ENCODE assay signal across 30 cellular contexts in genomic region chr1:8358241-8358896, GRCh38. TPM values are rescaled to one million over a fixed set of nuclear protein-coding genes. Genes with fewer than 3 reads are reported as not detected.
DNase-seq lines count a peak whose midpoint lies in the region; ATAC-seq, FAIRE-seq and TF ChIP-seq lines count a peak whose summit lies in the region.
"Had no signal": no experiment of that assay in that cellular context is flagged by ENCODE, and none has a peak within 500 bp of the region (broad histone marks: within the 10 kb centered on the region; RNA-seq: fewer than 3 reads in every experiment).

No MANE protein-coding gene starts in this region.

- H4K5ac ChIP-seq in H1 (ENCODE audit: insufficient read length, low read depth, low read length) = no peak overlapping the region

- H2BK15ac ChIP-seq in H1 (ENCODE audit: low read length) = no peak overlapping the region

- H3K23me2 ChIP-seq in H1 (ENCODE audit: low read depth, low read length) = no peaks in the 10 kb centered on the region

- no peaks in the 10 kb centered on the region for H3K4me1 Mint-ChIP-seq in activated CD8-positive, alpha-beta T cell treated with anti-CD3 and anti-CD28 coated beads, Interleukin-2, amount 10 ng/mL, durations not matched to agents 7 days and 5 days (ENCODE audit: low read depth)
- no peaks in the 10 kb centered on the region for H3K4me1 Mint-ChIP-seq in activated CD8-positive, alpha-beta T cell treated with anti-CD3 and anti-CD28 coated beads for 36 hours (ENCODE audit: low read depth)
- H3K4me1 Mint-ChIP-seq in memory B cell = no peaks in the 10 kb centered on the region
- H3K4me1 Mint-ChIP-seq: T-cell had no signal

- H3K14ac ChIP-seq in H1 (ENCODE audit: insufficient read length) = no peak overlapping the region

- H3K18ac ChIP-seq in H1 (ENCODE audit: extremely low read depth, low read length) = no peak overlapping the region

- intact Hi-C loops in activated CD8-positive, alpha-beta T cell treated with anti-CD3 and anti-CD28 coated beads for 36 hours (cut with micrococcal nuclease) = no loop called here

- H3K9me3 Mint-ChIP-seq in activated CD8-positive, alpha-beta T cell treated with anti-CD3 and anti-CD28 coated beads, Interleukin-2, amount 10 ng/mL, durations not matched to agents 7 days and 5 days (ENCODE audit: insufficient read depth) = no peaks in the 10 kb centered on the region
- no peaks in the 10 kb centered on the region for H3K9me3 Mint-ChIP-seq in activated CD8-positive, alpha-beta T cell treated with anti-CD3 and anti-CD28 coated beads for 36 hours
- H3K9me3 Mint-ChIP-seq in memory B cell = no peaks in the 10 kb centered on the region
- H3K9me3 Mint-ChIP-seq: mesothelial cell of epicardium, naive B cell, T-cell had no signal

- no peak for TF ChIP-seq RAD21 in H1 (IDR thresholded peaks at IDR 0.05 in 1 of 2, conservative IDR thresholded peaks at IDR 0.05 in 1 of 2; ENCODE audit: low read depth in 2 of 2, low read length in 2 of 2)

- peak overlapping the region; percentile 46 for H3K27ac Mint-ChIP-seq in activated CD8-positive, alpha-beta T cell treated with anti-CD3 and anti-CD28 coated beads, Interleukin-2, amount 10 ng/mL, durations not matched to agents 7 days and 5 days
- no peak overlapping the region for H3K27ac Mint-ChIP-seq in activated CD8-positive, alpha-beta T cell treated with anti-CD3 and anti-CD28 coated beads for 36 hours
- H3K27ac Mint-ChIP-seq in memory B cell = peak overlapping the region; percentile 47
- H3K27ac Mint-ChIP-seq: CD4-positive, CD25-positive, alpha-beta regulatory T cell; mesothelial cell of epicardium; T-cell had no signal

- H3K56ac ChIP-seq in H1 (replicated peaks; ENCODE audit: insufficient read length, low read depth, low read length) = no peak overlapping the region

- H2BK20ac ChIP-seq in H1 (ENCODE audit: low read length) = no peak overlapping the region

- 96% methylated on average over 33 of the region's 46 CpGs; no CpG with 5 or more reads in 1 of the 2 experiments for WGBS in H1 (ENCODE audit: extremely low coverage in 1 of 2, insufficient coverage in 1 of 2, insufficient read length in 1 of 2, insufficient replicate concordance in 2 of 2, low coverage in 1 of 2, low lambda C conversion rate in 2 of 2, missing lambda C conversion rate in 1 of 2), 2 experiments

- no peaks in the 10 kb centered on the region; a peak in 1 of 4 replicates for H3K79me2 ChIP-seq in H1 (ENCODE audit: control insufficient read depth in 1 of 2, insufficient read depth in 2 of 2, low read length in 2 of 2)

- H4K91ac ChIP-seq in H1 (replicated peaks; ENCODE audit: insufficient read length, low read length) = no peak overlapping the region

- H3K9me3 ChIP-seq in H1 (ENCODE audit: insufficient read depth in 2 of 2, low read depth in 1 of 2, low read length in 1 of 2) = no peaks in the 10 kb centered on the region
- H3K9me3 ChIP-seq: left lung, SJSA1 had no signal

- no peak overlapping the region for H3K4me2 ChIP-seq in H1 (ENCODE audit: insufficient read depth in 1 of 2, low read depth in 2 of 2, low read length in 2 of 2)
- H3K4me2 ChIP-seq: KMS-11, smooth muscle cell had no signal

- H2AFZ ChIP-seq in H1 (ENCODE audit: low read length) = no peak overlapping the region

- no peak for ATAC-seq in activated CD8-positive, alpha-beta T cell treated with anti-CD3 and anti-CD28 coated beads, Interleukin-2, amount 10 ng/mL, durations not matched to agents 7 days and 5 days
- no peak for ATAC-seq in activated CD8-positive, alpha-beta T cell treated with anti-CD3 and anti-CD28 coated beads for 36 hours
- ATAC-seq in memory B cell (ENCODE audit: low read depth) (no peak), GM18861 (IDR thresholded peaks at IDR 0.05; ENCODE audit: unreplicated experiment) (no peak)
- ATAC-seq: esophagus mucosa, foreskin keratinocyte, GM12878, left lung, T-cell had no signal

- no peaks in the 10 kb centered on the region for H3K27me3 Mint-ChIP-seq in activated CD8-positive, alpha-beta T cell treated with anti-CD3 and anti-CD28 coated beads, Interleukin-2, amount 10 ng/mL, durations not matched to agents 7 days and 5 days (ENCODE audit: low read depth)
- no peaks in the 10 kb centered on the region for H3K27me3 Mint-ChIP-seq in activated CD8-positive, alpha-beta T cell treated with anti-CD3 and anti-CD28 coated beads for 36 hours
- no peaks in the 10 kb centered on the region for H3K27me3 Mint-ChIP-seq in memory B cell
- H3K27me3 Mint-ChIP-seq: CD4-positive, CD25-positive, alpha-beta regulatory T cell; naive B cell; T-cell had no signal

- H3K79me1 ChIP-seq in H1 (ENCODE audit: low read depth, low read length) = peaks cover 3% of the 10 kb centered on the region; the same call in 1 of the 2 replicates

- H3K4me1 ChIP-seq in H1 (replicated peaks in 1 of 4; ENCODE audit: control insufficient read depth in 3 of 4, insufficient read depth in 4 of 4, low read length in 3 of 4) = no peaks in the 10 kb centered on the region
- H3K4me1 ChIP-seq: foreskin keratinocyte, SJSA1 had no signal

- H3K27me3 ChIP-seq in H1 (replicated peaks in 1 of 4; ENCODE audit: control insufficient read depth in 3 of 4, extremely low read depth in 1 of 4, insufficient read depth in 3 of 4, low read length in 3 of 4) = no peaks in the 10 kb centered on the region
- H3K27me3 ChIP-seq: brain microvascular endothelial cell, foreskin keratinocyte, left lung, SJSA1 had no signal

- no peak overlapping the region for H4K8ac ChIP-seq in H1 (ENCODE audit: extremely low read depth, insufficient read depth, low read length)

- H3K36me3 Mint-ChIP-seq in activated CD8-positive, alpha-beta T cell treated with anti-CD3 and anti-CD28 coated beads, Interleukin-2, amount 10 ng/mL, durations not matched to agents 7 days and 5 days (ENCODE audit: low read depth) = peaks cover 9% of the 10 kb centered on the region
- peaks cover 14% of the 10 kb centered on the region for H3K36me3 Mint-ChIP-seq in activated CD8-positive, alpha-beta T cell treated with anti-CD3 and anti-CD28 coated beads for 36 hours (ENCODE audit: low read depth)
- peaks cover 39% of the 10 kb centered on the region for H3K36me3 Mint-ChIP-seq in memory B cell

- no peak overlapping the region for H2BK12ac ChIP-seq in H1 (ENCODE audit: low read depth, low read length)

- H3K4ac ChIP-seq in H1 (replicated peaks; ENCODE audit: insufficient read length, low read depth, low read length) = no peak overlapping the region

- no peak for TF ChIP-seq CTCF in activated CD8-positive, alpha-beta T cell treated with anti-CD3 and anti-CD28 coated beads for 36 hours (IDR thresholded peaks at IDR 0.05)
- TF ChIP-seq CTCF in H1 (IDR thresholded peaks at IDR 0.05; ENCODE audit: control extremely low read depth in 1 of 3, insufficient read depth in 1 of 3, low read depth in 1 of 3, low read length in 3 of 3) = no peak

- no peak for TF ChIP-seq EP300 in H1 (IDR thresholded peaks at IDR 0.05; ENCODE audit: borderline replicate concordance in 1 of 2, low read depth in 2 of 2, low read length in 2 of 2)

- H3K4me3 Mint-ChIP-seq in activated CD8-positive, alpha-beta T cell treated with anti-CD3 and anti-CD28 coated beads, Interleukin-2, amount 10 ng/mL, durations not matched to agents 7 days and 5 days = no peak overlapping the region
- H3K4me3 Mint-ChIP-seq in activated CD8-positive, alpha-beta T cell treated with anti-CD3 and anti-CD28 coated beads for 36 hours = no peak overlapping the region
- H3K4me3 Mint-ChIP-seq in memory B cell = no peak overlapping the region
- H3K4me3 Mint-ChIP-seq: CD4-positive, CD25-positive, alpha-beta regulatory T cell; mesothelial cell of epicardium; naive B cell; T-cell had no signal

- H4K20me1 ChIP-seq in H1 (replicated peaks in 1 of 2; ENCODE audit: control insufficient read depth in 1 of 2, insufficient read depth in 2 of 2, low read length in 2 of 2) = peaks cover 7 to 11% of the 10 kb centered on the region in 2 experiments

- 0 out of 2 replicates have a peak overlapping the region, but pooled peaks have one; percentile 24 for H2BK5ac ChIP-seq in H1 (ENCODE audit: low read depth, low read length)

- TF ChIP-seq POLR2A in H1 (IDR thresholded peaks at IDR 0.05; ENCODE audit: control extremely low read depth in 1 of 2, low read depth in 2 of 2, low read length in 2 of 2) = no peak

- no peak for DNase-seq in activated CD8-positive, alpha-beta T cell treated with anti-CD3 and anti-CD28 coated beads, Interleukin-2, amount 10 ng/mL, durations not matched to agents 7 days and 5 days
- DNase-seq in activated CD8-positive, alpha-beta T cell treated with anti-CD3 and anti-CD28 coated beads for 36 hours = no peak
- DNase-seq in H1 (ENCODE audit: low read depth in 1 of 2, low spot score in 2 of 2) = no peak
- DNase-seq in memory B cell (ENCODE audit: low spot score in 2 of 2) = no peak
- no peak for DNase-seq in substantia nigra (lab: John Stamatoyannopoulos, UW)
- DNase-seq in MV-4-11 (lab: John Stamatoyannopoulos, UW) = no peak
- no peak for DNase-seq in GM03348 (ENCODE audit: low spot score)
- DNase-seq: 8988T; activated CD4-positive, alpha-beta T cell treated with anti-CD3 and anti-CD28 coated beads for 1 hour; activated naive CD4-positive, alpha-beta T cell treated with Interleukin-2 at 50 U/mL for 16 hours; activated T-cell treated with anti-CD3 and anti-CD28 coated beads, Interleukin-2, amount 50 U/mL, for 1 hour; brain microvascular endothelial cell; CD4-positive, CD25-positive, alpha-beta regulatory T cell; effector CD8-positive, alpha-beta T cell; foreskin keratinocyte; left lung; naive B cell; NCI-H1436; NCI-H748 treated with DMSO at 0.1 percent for 48 hours; occipital lobe; T-cell had no signal

- no peak overlapping the region for H3K4me3 ChIP-seq in H1 (ENCODE audit: extremely low read depth in 1 of 4, insufficient read depth in 2 of 4, low read depth in 3 of 4, low read length in 4 of 4)
- H3K4me3 ChIP-seq: GM12878, left lung, SJSA1, smooth muscle cell had no signal

- H3K36me3 ChIP-seq in H1 (ENCODE audit: control insufficient read depth in 2 of 4, insufficient read depth in 4 of 4, low read length in 3 of 4) = peaks cover 16 to 75% (median 62%) of the 10 kb centered on the region in 4 experiments

- H2BK120ac ChIP-seq in H1 (replicated peaks; ENCODE audit: low read depth, low read length) = no peak overlapping the region

- FAIRE-seq in H1 (lab: Jason Lieb, UNC) = no peak
- FAIRE-seq: colon, GM12878, TTC549 had no signal

- H3K9ac ChIP-seq in H1 (replicated peaks in 1 of 4; ENCODE audit: extremely low read depth in 1 of 4, low read depth in 3 of 4, low read length in 3 of 4) = no peak overlapping the region
- H3K9ac ChIP-seq: KMS-11 had no signal

- H3K27ac ChIP-seq in H1 (ENCODE audit: low read depth, low read length) = 0 out of 2 replicates have a peak overlapping the region, but pooled peaks have one; percentile 3
- peak overlapping the region; percentile 61 for H3K27ac ChIP-seq in substantia nigra (ENCODE audit: low read depth, low read length, poor library complexity, severe bottlenecking)
- H3K27ac ChIP-seq: brain microvascular endothelial cell, foreskin keratinocyte, KMS-11, left lung, SJSA1 had no signal

- CTCF ChIA-PET in activated CD8-positive, alpha-beta T cell treated with anti-CD3 and anti-CD28 coated beads, Interleukin-2, amount 10 ng/mL, durations not matched to agents 7 days and 5 days (lab: Charles Lee) = no interaction called here
- CTCF ChIA-PET in activated CD8-positive, alpha-beta T cell treated with anti-CD3 and anti-CD28 coated beads for 36 hours (lab: Charles Lee) = interaction anchor here (1.0 to 1.9 kb wide), 2 partner anchors 10 to 368 kb away, joined by 3 to 5 read pairs; no protein-coding TSS in a partner anchor
- CTCF ChIA-PET in H1 (lab: Charles Lee; ENCODE audit: partially characterized antibody) = interaction anchor here (0.6 to 6.1 kb wide), 12 partner anchors 8 to 342 kb away, joined by 3 to 42 read pairs (median 4); no protein-coding TSS in a partner anchor

- no peak overlapping the region for H2AK5ac ChIP-seq in H1 (ENCODE audit: low read depth, low read length)

- no peak overlapping the region for H3K23ac ChIP-seq in H1 (ENCODE audit: insufficient read length)

- POLR2A ChIA-PET in activated CD8-positive, alpha-beta T cell treated with anti-CD3 and anti-CD28 coated beads, Interleukin-2, amount 10 ng/mL, durations not matched to agents 7 days and 5 days (lab: Charles Lee) = no interaction called here
- POLR2A ChIA-PET in activated CD8-positive, alpha-beta T cell treated with anti-CD3 and anti-CD28 coated beads for 36 hours (lab: Charles Lee) = interaction anchor here (0.6 kb wide), 2 partner anchors 25 to 346 kb away, joined by 3 read pairs; no protein-coding TSS in a partner anchor
- POLR2A ChIA-PET in H1 (lab: Charles Lee; ENCODE audit: partially characterized antibody) = interaction anchor here (1.5 kb wide), 1 partner anchor 9 kb away, joined by 7 read pairs; no protein-coding TSS in a partner anchor

RNA-seq across cellular contexts. Expression of gene SLC45A1, which starts 40.5 kb away (rescaled TPM):
- under 1 TPM in 1 of 2 experiments, not detected in 1; 0.13 TPM for total RNA-seq in activated CD8-positive, alpha-beta T cell treated with anti-CD3 and anti-CD28 coated beads, Interleukin-2, amount 10 ng/mL, durations not matched to agents 7 days and 5 days
- total RNA-seq in activated CD8-positive, alpha-beta T cell treated with anti-CD3 and anti-CD28 coated beads for 36 hours = under 1 TPM; 0.16 to 0.56 TPM
- 1.6 and 1.7 TPM in 2 replicates for total RNA-seq in H1 (2021; fragmentation: NEBNext Ultra II Directional; extraction: Animal tissue kit (Norgen Biotek cat#: 25700))
- 1.0 and 1.6 TPM in 2 replicates for polyA plus RNA-seq in H1 (2011; rRNA removed)
- 0.96 TPM for polyA plus RNA-seq in H1 (2011; cell fraction: cytosol; rRNA removed)
- polyA plus RNA-seq in H1 (2011; cell fraction: nucleus; rRNA removed) = 1.5 TPM
- polyA plus RNA-seq in H1 (2012, experiment 1 of 2) = 1.6 to 2.1 TPM (median 1.8 TPM) in 4 replicates
- polyA plus RNA-seq in H1 (2012, experiment 2 of 2) = 1.8 TPM
- polyA plus RNA-seq in H1 (2013, experiment 1 of 2) = 2.7 TPM
- 3.0 TPM for polyA plus RNA-seq in H1 (2013, experiment 2 of 2)
- polyA minus RNA-seq in H1 (2011; rRNA and poly(A)+ RNA removed) = 0.32 and 1.1 TPM in 2 replicates
- polyA minus RNA-seq in H1 (2011; cell fraction: cytosol; rRNA and poly(A)+ RNA removed) = not detected
- 1.2 TPM for polyA minus RNA-seq in H1 (2011; cell fraction: nucleus; rRNA and poly(A)+ RNA removed)
